Comparison of ENCODE assay signal across 7 cellular contexts in the genomic region with DNA sequence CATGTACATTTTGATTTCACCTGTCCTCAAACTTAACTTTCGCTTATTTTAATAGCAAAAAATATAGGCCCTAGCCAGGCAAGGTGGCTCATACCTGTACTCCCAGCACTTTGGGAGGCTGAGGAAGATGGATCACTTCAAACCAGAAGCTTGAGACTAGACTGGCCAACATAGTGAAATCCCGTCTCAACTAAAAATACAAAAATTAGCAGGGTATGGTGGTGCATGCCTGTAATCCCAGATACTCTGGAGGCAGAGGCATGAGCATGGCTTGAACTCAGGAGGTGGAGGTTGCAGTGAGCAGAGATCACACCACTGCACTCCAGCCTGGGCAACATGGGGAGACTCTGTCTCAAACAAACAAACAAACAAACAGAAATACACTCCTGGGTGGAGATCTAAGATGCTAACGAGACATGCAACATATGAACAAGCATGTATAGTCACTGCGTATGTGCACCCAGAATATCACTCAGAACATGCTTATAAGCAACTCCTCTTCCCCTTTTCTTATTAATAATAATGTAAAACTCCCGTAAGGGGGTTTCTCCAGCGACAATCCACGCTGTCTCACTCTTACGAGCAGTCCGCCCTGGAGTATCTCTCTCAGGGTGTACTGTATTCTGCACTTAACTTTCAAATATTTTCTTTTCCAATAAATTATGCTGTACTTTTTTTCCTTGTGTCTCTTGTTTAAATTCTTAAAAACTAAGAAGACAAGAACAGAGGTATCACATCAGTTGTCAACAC.
DNase-seq lines count a peak whose midpoint lies in the region; ATAC-seq and TF ChIP-seq lines count a peak whose summit lies in the region.
"Not testable (repeated sequence)": the region's sequence is repeated elsewhere in the genome, so short reads cannot be mapped to it uniquely, and the experiment has no call there.

No MANE protein-coding gene starts in this region.

- not testable (repeated sequence) for TF ChIP-seq CTCF in glutamatergic neuron (IDR thresholded peaks at IDR 0.05; ENCODE audit: partially characterized antibody, unreplicated experiment); right lobe of liver (IDR thresholded peaks at IDR 0.05); osteocyte (IDR thresholded peaks at IDR 0.05); spleen (IDR thresholded peaks at IDR 0.05 in 8 of 11, conservative IDR thresholded peaks at IDR 0.05 in 3 of 11)

- TF ChIP-seq POLR2A in right lobe of liver (IDR thresholded peaks at IDR 0.05); spleen (IDR thresholded peaks at IDR 0.05): not testable (repeated sequence)

- H3K27ac ChIP-seq in right lobe of liver, spleen: not testable (repeated sequence)

- not testable (repeated sequence) for H3K9me3 ChIP-seq in right lobe of liver, spleen

- ATAC-seq in right lobe of liver: not testable (repeated sequence)

- H3K4me3 ChIP-seq in right lobe of liver, spleen: not testable (repeated sequence)

- DNase-seq in H4 (ENCODE audit: low spot score) (peak; percentile 0), glutamatergic neuron (peak; percentile 4), right lobe of liver (peak; percentile 6 to 31 (median 12)), osteocyte (ENCODE audit: extremely low spot score, unreplicated experiment) (peak; percentile 21), spleen (peak; percentile 16)
- peak; percentile 62 for DNase-seq in activated CD4-positive, alpha-beta T cell treated with anti-CD3 and anti-CD28 coated beads, Interleukin-2, amount 10 ng/mL, durations not matched to agents 24 days and 14 days
- peak; percentile 18 for DNase-seq in activated naive CD4-positive, alpha-beta T cell treated with anti-CD3 and anti-CD28 coated beads, Interleukin-2, amount 10 ng/mL, durations not matched to agents 7 days and 5 days

- CTCF ChIA-PET in activated naive CD4-positive, alpha-beta T cell treated with anti-CD3 and anti-CD28 coated beads, Interleukin-2, amount 10 ng/mL, durations not matched to agents 7 days and 5 days (lab: Charles Lee): not testable (repeated sequence)

- not testable (repeated sequence) for H3K4me1 Mint-ChIP-seq in activated CD4-positive, alpha-beta T cell treated with anti-CD3 and anti-CD28 coated beads, Interleukin-2, amount 10 ng/mL, durations not matched to agents 24 days and 14 days; activated naive CD4-positive, alpha-beta T cell treated with anti-CD3 and anti-CD28 coated beads, Interleukin-2, amount 10 ng/mL, durations not matched to agents 7 days and 5 days; glutamatergic neuron (ENCODE audit: low read depth, unreplicated experiment); osteocyte (ENCODE audit: unreplicated experiment)

- not testable (repeated sequence) for H3K27me3 Mint-ChIP-seq in activated CD4-positive, alpha-beta T cell treated with anti-CD3 and anti-CD28 coated beads, Interleukin-2, amount 10 ng/mL, durations not matched to agents 24 days and 14 days; activated naive CD4-positive, alpha-beta T cell treated with anti-CD3 and anti-CD28 coated beads, Interleukin-2, amount 10 ng/mL, durations not matched to agents 7 days and 5 days; glutamatergic neuron (ENCODE audit: unreplicated experiment); osteocyte (ENCODE audit: unreplicated experiment)

- H3K27ac Mint-ChIP-seq in activated CD4-positive, alpha-beta T cell treated with anti-CD3 and anti-CD28 coated beads, Interleukin-2, amount 10 ng/mL, durations not matched to agents 24 days and 14 days; activated naive CD4-positive, alpha-beta T cell treated with anti-CD3 and anti-CD28 coated beads, Interleukin-2, amount 10 ng/mL, durations not matched to agents 7 days and 5 days; glutamatergic neuron (ENCODE audit: unreplicated experiment); osteocyte (ENCODE audit: unreplicated experiment): not testable (repeated sequence)

- H3K36me3 ChIP-seq in right lobe of liver, spleen: not testable (repeated sequence)

- intact Hi-C loops in activated CD4-positive, alpha-beta T cell treated with anti-CD3 and anti-CD28 coated beads, Interleukin-2, amount 10 ng/mL, durations not matched to agents 24 days and 14 days (cut with micrococcal nuclease); right lobe of liver (cut with DNase I); spleen (cut with DNase I; ENCODE audit: low total_unique reads): not testable (repeated sequence)

- H3K9me3 Mint-ChIP-seq in activated CD4-positive, alpha-beta T cell treated with anti-CD3 and anti-CD28 coated beads, Interleukin-2, amount 10 ng/mL, durations not matched to agents 24 days and 14 days; activated naive CD4-positive, alpha-beta T cell treated with anti-CD3 and anti-CD28 coated beads, Interleukin-2, amount 10 ng/mL, durations not matched to agents 7 days and 5 days; glutamatergic neuron (ENCODE audit: unreplicated experiment); osteocyte (ENCODE audit: unreplicated experiment): not testable (repeated sequence)

- not testable (repeated sequence) for H3K4me3 Mint-ChIP-seq in activated CD4-positive, alpha-beta T cell treated with anti-CD3 and anti-CD28 coated beads, Interleukin-2, amount 10 ng/mL, durations not matched to agents 24 days and 14 days; activated naive CD4-positive, alpha-beta T cell treated with anti-CD3 and anti-CD28 coated beads, Interleukin-2, amount 10 ng/mL, durations not matched to agents 7 days and 5 days; glutamatergic neuron (ENCODE audit: unreplicated experiment); osteocyte (ENCODE audit: unreplicated experiment)

- not testable (repeated sequence) for H3K27me3 ChIP-seq in right lobe of liver
- peaks cover 0 to 11% (median 0%) of the 10 kb centered on the region in 7 donors for H3K27me3 ChIP-seq in spleen (replicated peaks in 1 of 7)

- 74% methylated on average over 9 of the region's 9 CpGs for WGBS in right lobe of liver (ENCODE audit: insufficient coverage, low coverage, low lambda C conversion rate, missing lambda C conversion rate)
- WGBS in spleen, 5 donors: 66 to 80% (median 71%) methylated on average over 9 of the region's 9 CpGs

- H3K36me3 Mint-ChIP-seq in activated CD4-positive, alpha-beta T cell treated with anti-CD3 and anti-CD28 coated beads, Interleukin-2, amount 10 ng/mL, durations not matched to agents 24 days and 14 days (ENCODE audit: low read depth); activated naive CD4-positive, alpha-beta T cell treated with anti-CD3 and anti-CD28 coated beads, Interleukin-2, amount 10 ng/mL, durations not matched to agents 7 days and 5 days; glutamatergic neuron (ENCODE audit: unreplicated experiment); osteocyte (ENCODE audit: unreplicated experiment): not testable (repeated sequence)

- H3K4me1 ChIP-seq in right lobe of liver, spleen: not testable (repeated sequence)

Comparison
In these comparisons a context has a peak if more than half of its experiments do, and no peak if none do; other contexts are left out.
1. DNase-seq: peak in every context shown above with its lines; median percentile 62 in activated CD4-positive, alpha-beta T cell treated with anti-CD3 and anti-CD28 coated beads, Interleukin-2, amount 10 ng/mL, durations not matched to agents 24 days and 14 days; 21 in osteocyte; 18 in activated naive CD4-positive, alpha-beta T cell treated with anti-CD3 and anti-CD28 coated beads, Interleukin-2, amount 10 ng/mL, durations not matched to agents 7 days and 5 days; 16 in spleen; 12 in right lobe of liver; 4 in glutamatergic neuron; 0 in H4.